8 cellular contexts compared by ENCODE assay signal in genomic region chr1:63523738-63524137, GRCh38. TPM values are rescaled to one million over a fixed set of nuclear protein-coding genes. Genes with fewer than 3 reads are reported as not detected.
DNase-seq lines count a peak whose midpoint lies in the region; TF ChIP-seq lines count a peak whose summit lies in the region.

No MANE protein-coding gene starts in this region.

- WGBS in ectodermal cell, 2 experiments = 6 to 9% methylated on average over 11 of the region's 11 CpGs

- CTCF ChIA-PET in HEK293 (lab: Yijun Ruan, JAX) = interaction anchor here (1.1 to 1.9 kb wide), 2 partner anchors 14 to 197 kb away, joined by 3 to 8 read pairs; no protein-coding TSS in a partner anchor

- H3K27me3 ChIP-seq in ectodermal cell (ENCODE audit: control insufficient read depth, insufficient read depth, low read length, poor library complexity, severe bottlenecking) (no peaks in the 10 kb centered on the region), muscle layer of colon (ENCODE audit: control insufficient read depth in 1 of 2, insufficient read depth in 2 of 2, low read length in 2 of 2) (no peaks in the 10 kb centered on the region)

- H3K9me3 ChIP-seq in HEK293 (ENCODE audit: control insufficient read depth, insufficient read depth, low read depth, low read length) (no peaks in the 10 kb centered on the region), ectodermal cell (ENCODE audit: control insufficient read depth, low read length) (no peaks in the 10 kb centered on the region), muscle layer of colon (ENCODE audit: low read length) (no peaks in the 10 kb centered on the region)

- DNase-seq in activated CD4-positive, alpha-beta T cell treated with anti-CD3 and anti-CD28 coated beads for 48 hours = peak; percentile 4
- DNase-seq in activated CD4-positive, alpha-beta T cell treated with anti-CD3 and anti-CD28 coated beads for 4 hours = no peak
- peak; percentile 38 for DNase-seq in NCI-H345 (lab: John Stamatoyannopoulos, UW)
- DNase-seq in NCI-H446 (lab: John Stamatoyannopoulos, UW) = no peak
- no peak for DNase-seq in SK-N-DZ (ENCODE audit: low spot score)

- POLR2A ChIA-PET in HEK293 (lab: Yijun Ruan, JAX) = interaction anchor here (0.7 to 2.0 kb wide), 3 partner anchors 15 to 204 kb away, joined by 3 to 4 read pairs (median 4); partner anchors contain the start of gene FOXD3

- H3K27ac ChIP-seq in HEK293 (ENCODE audit: extremely low read depth, low read depth, low read length) (peak overlapping the region; percentile 74), ectodermal cell (ENCODE audit: insufficient read depth, low read depth, low read length, poor library complexity, severe bottlenecking) (peak overlapping the region; percentile 95), muscle layer of colon (ENCODE audit: low read depth, low read length) (peak overlapping the region; percentile 90)

- peaks cover 4% of the 10 kb centered on the region; the same call in 1 of the 2 replicates for H3K4me1 ChIP-seq in HEK293 (ENCODE audit: control insufficient read depth, insufficient read depth, low read length)
- peaks cover 8% of the 10 kb centered on the region for H3K4me1 ChIP-seq in ectodermal cell (ENCODE audit: control insufficient read depth, insufficient read depth, low read length)
- H3K4me1 ChIP-seq in muscle layer of colon (ENCODE audit: insufficient read depth, low read length) = peaks cover 18% of the 10 kb centered on the region

- no peak for TF ChIP-seq CTCF in HEK293 (tag by site-specific recombination; IDR thresholded peaks at IDR 0.05)

- peaks cover 9 to 17% of the 10 kb centered on the region in 2 experiments; a peak in 2 of 3 replicates for H3K36me3 ChIP-seq in HEK293 (ENCODE audit: control insufficient read depth in 2 of 2, insufficient read depth in 1 of 2, low read length in 2 of 2)
- no peaks in the 10 kb centered on the region for H3K36me3 ChIP-seq in ectodermal cell (ENCODE audit: control insufficient read depth, insufficient read depth, low read length)
- H3K36me3 ChIP-seq in muscle layer of colon (ENCODE audit: insufficient read depth, low read length) = no peaks in the 10 kb centered on the region

- H3K9ac ChIP-seq in muscle layer of colon (ENCODE audit: low read length) = peak overlapping the region; percentile 85

- H3K4me3 ChIP-seq in HEK293 (ENCODE audit: low read depth, low read length) = peak overlapping the region; percentile 77
- peak overlapping the region; percentile 67 for H3K4me3 ChIP-seq in ectodermal cell (ENCODE audit: insufficient read depth, low read depth, low read length)
- H3K4me3 ChIP-seq in muscle layer of colon (ENCODE audit: low read depth in 1 of 2, low read length in 2 of 2) = peak overlapping the region; percentile 95 to 96

TF ChIP-seq in HEK293, 187 proteins besides CTCF, POLR2A, EP300 and RAD21 (continues in another document):
- TF ChIP-seq ZSCAN23 (tag by site-specific recombination; IDR thresholded peaks at IDR 0.05) = no peak
- TF ChIP-seq ZNF140 (tag by site-specific recombination; IDR thresholded peaks at IDR 0.05) = no peak
- 0 out of 2 replicates have a peak, but pooled peaks have one; percentile 36 for TF ChIP-seq GLIS1 (tag by site-specific recombination; IDR thresholded peaks at IDR 0.05)
- no peak for TF ChIP-seq SP2 (tag by site-specific recombination; IDR thresholded peaks at IDR 0.05)
- TF ChIP-seq ZNF335 (tag by site-specific recombination; conservative IDR thresholded peaks at IDR 0.05) = 0 out of 2 replicates have a peak, but pooled peaks have one; percentile 43
- 0 out of 2 replicates have a peak, but pooled peaks have one; percentile 15 for TF ChIP-seq PRDM6 (tag by site-specific recombination; IDR thresholded peaks at IDR 0.05)
- no peak for TF ChIP-seq ZNF423 (tag by site-specific recombination; IDR thresholded peaks at IDR 0.05)
- TF ChIP-seq OSR2 (tag by site-specific recombination; IDR thresholded peaks at IDR 0.05) = no peak
- peak; percentile 87 for TF ChIP-seq WT1 (tag by site-specific recombination; IDR thresholded peaks at IDR 0.05)
- no peak for TF ChIP-seq ZNF404 (tag by site-specific recombination; IDR thresholded peaks at IDR 0.05)
- TF ChIP-seq SALL2 (tag by site-specific recombination; IDR thresholded peaks at IDR 0.05; ENCODE audit: borderline replicate concordance) = no peak
- TF ChIP-seq ZBTB10 (tag by site-specific recombination; IDR thresholded peaks at IDR 0.05) = no peak
- no peak for TF ChIP-seq HOXD13 (CRISPR knock-in tag; IDR thresholded peaks at IDR 0.05; ENCODE audit: borderline replicate concordance)
- TF ChIP-seq ZNF777 (tag by site-specific recombination; IDR thresholded peaks at IDR 0.05; ENCODE audit: borderline replicate concordance) = peak; percentile 14; the same call in 1 of the 2 replicates
- TF ChIP-seq GFI1B (tag by site-specific recombination; IDR thresholded peaks at IDR 0.05) = no peak
- TF ChIP-seq HIC1 (tag by site-specific recombination; IDR thresholded peaks at IDR 0.05) = no peak
- TF ChIP-seq ZNF621 (tag by site-specific recombination; IDR thresholded peaks at IDR 0.05) = no peak
- no peak for TF ChIP-seq ZNF362 (tag by site-specific recombination; IDR thresholded peaks at IDR 0.05)
- no peak for TF ChIP-seq OVOL3 (tag by site-specific recombination; IDR thresholded peaks at IDR 0.05)
- TF ChIP-seq ZNF791 (tag by site-specific recombination; IDR thresholded peaks at IDR 0.05) = no peak

RNA-seq across cellular contexts. Expression of gene EFCAB7, which starts 0.4 kb away (rescaled TPM):
- 13.9 TPM for polyA plus RNA-seq in ectodermal cell (2013, experiment 1 of 4)
- 12.8 TPM for polyA plus RNA-seq in ectodermal cell (2013, experiment 2 of 4)
- 12.3 TPM for polyA plus RNA-seq in ectodermal cell (2013, experiment 3 of 4)
- polyA plus RNA-seq in ectodermal cell (2013, experiment 4 of 4) = 15.2 TPM
- 12.3 and 13.9 TPM in 2 replicates for polyA plus RNA-seq in SK-N-DZ (2014; cell fraction: cytosol; rRNA removed)
- 15.3 and 46.4 TPM in 2 replicates for polyA plus RNA-seq in SK-N-DZ (2014; cell fraction: nucleus; rRNA removed)

RNA-seq across cellular contexts. Expression of gene ITGB3BP, which starts 0.7 kb away (rescaled TPM):
- polyA plus RNA-seq in ectodermal cell (2013, experiment 1 of 4) = 86.6 TPM
- 92.1 TPM for polyA plus RNA-seq in ectodermal cell (2013, experiment 2 of 4)
- polyA plus RNA-seq in ectodermal cell (2013, experiment 3 of 4) = 97.9 TPM
- polyA plus RNA-seq in ectodermal cell (2013, experiment 4 of 4) = 98.3 TPM
- polyA plus RNA-seq in SK-N-DZ (2014; cell fraction: cytosol; rRNA removed) = 102 and 118 TPM in 2 replicates
- 102 and 105 TPM in 2 replicates for polyA plus RNA-seq in SK-N-DZ (2014; cell fraction: nucleus; rRNA removed)

Comparison
In these comparisons a context has a peak if more than half of its experiments do, and no peak if none do; other contexts are left out.
1. DNase-seq: peak in activated CD4-positive, alpha-beta T cell treated with anti-CD3 and anti-CD28 coated beads for 48 hours (single experiment) and NCI-H345 (single experiment); none in activated CD4-positive, alpha-beta T cell treated with anti-CD3 and anti-CD28 coated beads for 4 hours (0 of 2), NCI-H446 (0 of 2) and SK-N-DZ (single experiment).
2. Peak in every context shown above with its lines, with median percentiles within 50 percentile points of each other: H3K27ac ChIP-seq and H3K4me3 ChIP-seq.